ENCODE assay signal across 9 cellular contexts in genomic region chr4:39181905-39182638, GRCh38. TPM values are rescaled to one million over a fixed set of nuclear protein-coding genes. Genes with fewer than 3 reads are reported as not detected.
DNase-seq lines count a peak whose midpoint lies in the region; ATAC-seq and TF ChIP-seq lines count a peak whose summit lies in the region.
"Had no signal": no experiment of that assay in that cellular context is flagged by ENCODE, and none has a peak within 500 bp of the region (broad histone marks: within the 10 kb centered on the region; RNA-seq: fewer than 3 reads in every experiment).

Gene WDR19, plus strand, starts transcription at chr4:39182529. Its CDS starts 29 bp downstream, at chr4:39182558.

- H3K9me3 ChIP-seq in spleen = no peaks in the 10 kb centered on the region

- no peak for TF ChIP-seq POLR2A in spleen (IDR thresholded peaks at IDR 0.05)

- peak within 1 kb of the TSS in 7 of 8 donors; percentile 48 to 82 (median 78) for H3K27ac ChIP-seq in spleen

- CTCF ChIA-PET in WTC11 (lab: Charles Lee) = interaction anchor here (0.6 to 1.8 kb wide), 11 partner anchors 13 to 1369 kb away, joined by 3 to 5 read pairs (median 3); no protein-coding TSS in a partner anchor

- no peaks in the 10 kb centered on the region for H3K9me3 Mint-ChIP-seq in WTC11

- POLR2A ChIA-PET in WTC11 (lab: Charles Lee) = interaction anchor here (0.6 kb wide), 1 partner anchor 536 kb away, joined by 4 read pairs; no protein-coding TSS in a partner anchor

- H3K27me3 ChIP-seq in spleen (replicated peaks in 1 of 7) = no peaks in the 10 kb centered on the region

- H3K36me3 Mint-ChIP-seq in WTC11 = no peaks in the 10 kb centered on the region

- peak; percentile 99 for ATAC-seq in GM18907 (IDR thresholded peaks at IDR 0.05; ENCODE audit: unreplicated experiment)
- peak; percentile 98 for ATAC-seq in HG03159 (IDR thresholded peaks at IDR 0.05; ENCODE audit: unreplicated experiment)
- peak; percentile 98 for ATAC-seq in WTC11

- TF ChIP-seq CTCF in WTC11 (IDR thresholded peaks at IDR 0.05) = no peak
- peak; percentile 14 to 75 (median 58) for TF ChIP-seq CTCF in spleen (IDR thresholded peaks at IDR 0.05 in 8 of 11, conservative IDR thresholded peaks at IDR 0.05 in 3 of 11)

- peaks cover 7% of the 10 kb centered on the region for H3K4me1 Mint-ChIP-seq in WTC11

- 0 to 1% (median 1%) methylated on average over 48 of the region's 48 CpGs for WGBS in spleen, 5 donors

- peaks cover 0 to 6% (median 0%) of the 10 kb centered on the region in 6 donors for H3K36me3 ChIP-seq in spleen

- H3K27ac Mint-ChIP-seq in WTC11 = no peak within 1 kb of the TSS; the same call in none of the 2 replicates
- H3K27ac Mint-ChIP-seq: activated naive CD8-positive, alpha-beta T cell had no signal

- intact Hi-C loops in spleen (cut with DNase I; ENCODE audit: low total_unique reads) = no loop called here

- peaks cover 4 to 23% (median 17%) of the 10 kb centered on the region in 6 donors for H3K4me1 ChIP-seq in spleen

- H3K4me3 ChIP-seq in spleen = peak within 1 kb of the TSS; percentile 82 to 97 (median 90)

- peaks cover 11% of the 10 kb centered on the region for H3K27me3 Mint-ChIP-seq in WTC11 (ENCODE audit: low read depth)

- H3K4me3 Mint-ChIP-seq in WTC11 = no peak within 1 kb of the TSS
- H3K4me3 Mint-ChIP-seq: activated naive CD8-positive, alpha-beta T cell had no signal

- DNase-seq in AG08396 (ENCODE audit: low spot score) (peak; percentile 97), NCI-H2227 treated with DMSO at 0.1 percent for 48 hours (lab: John Stamatoyannopoulos, UW) (peak; percentile 96), WTC11 (ENCODE audit: low spot score) (peak; percentile 99), inferior parietal cortex (ENCODE audit: extremely low spot score) (peak; percentile 99), spleen (peak; percentile 99)
- peak; percentile 99 for DNase-seq in central memory CD4-positive, alpha-beta T cell

TF ChIP-seq in WTC11, 78 proteins besides CTCF, POLR2A, EP300 and RAD21:
- TF ChIP-seq FOXK1 (CRISPR knock-in tag; IDR thresholded peaks at IDR 0.05) = peak; percentile 67
- TF ChIP-seq, protein P1, sequence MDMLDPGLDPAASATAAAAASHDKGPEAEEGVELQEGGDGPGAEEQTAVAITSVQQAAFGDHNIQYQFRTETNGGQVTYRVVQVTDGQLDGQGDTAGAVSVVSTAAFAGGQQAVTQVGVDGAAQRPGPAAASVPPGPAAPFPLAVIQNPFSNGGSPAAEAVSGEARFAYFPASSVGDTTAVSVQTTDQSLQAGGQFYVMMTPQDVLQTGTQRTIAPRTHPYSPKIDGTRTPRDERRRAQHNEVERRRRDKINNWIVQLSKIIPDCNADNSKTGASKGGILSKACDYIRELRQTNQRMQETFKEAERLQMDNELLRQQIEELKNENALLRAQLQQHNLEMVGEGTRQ (CRISPR knock-in tag; IDR thresholded peaks at IDR 0.05) = peak; percentile 91
- no peak for TF ChIP-seq RORB (CRISPR knock-in tag; IDR thresholded peaks at IDR 0.05)
- 0 out of 2 replicates have a peak, but pooled peaks have one; percentile 11 for TF ChIP-seq MYBL2 (CRISPR knock-in tag; IDR thresholded peaks at IDR 0.05)
- TF ChIP-seq MAX (CRISPR knock-in tag; IDR thresholded peaks at IDR 0.05) = peak; percentile 70; the same call in 1 of the 2 replicates
- no peak for TF ChIP-seq CREM (CRISPR knock-in tag; IDR thresholded peaks at IDR 0.05)
- no peak for TF ChIP-seq RELA (CRISPR knock-in tag; IDR thresholded peaks at IDR 0.05; ENCODE audit: borderline replicate concordance)
- 0 out of 2 replicates have a peak, but pooled peaks have one; percentile 28 for TF ChIP-seq NFYB (CRISPR knock-in tag; conservative IDR thresholded peaks at IDR 0.05; ENCODE audit: low read depth)
- no peak for TF ChIP-seq ATF6 (CRISPR knock-in tag; IDR thresholded peaks at IDR 0.05)
- no peak for TF ChIP-seq ZBTB21 (CRISPR knock-in tag; IDR thresholded peaks at IDR 0.05; ENCODE audit: borderline replicate concordance)
- TF ChIP-seq FOXP1 (CRISPR knock-in tag; IDR thresholded peaks at IDR 0.05; ENCODE audit: borderline replicate concordance) = no peak
- TF ChIP-seq IRF2 (CRISPR knock-in tag; IDR thresholded peaks at IDR 0.05; ENCODE audit: borderline replicate concordance, low read depth) = no peak
- no peak for TF ChIP-seq KAT7 (CRISPR knock-in tag; IDR thresholded peaks at IDR 0.05; ENCODE audit: borderline replicate concordance)
- TF ChIP-seq JUN (CRISPR knock-in tag; IDR thresholded peaks at IDR 0.05) = no peak
- no peak for TF ChIP-seq ZBTB43 (CRISPR knock-in tag; IDR thresholded peaks at IDR 0.05)
- TF ChIP-seq SP1 (CRISPR knock-in tag; conservative IDR thresholded peaks at IDR 0.05) = peak; percentile 88
- TF ChIP-seq SOX15 (CRISPR knock-in tag; IDR thresholded peaks at IDR 0.05) = no peak
- TF ChIP-seq, protein P2, sequence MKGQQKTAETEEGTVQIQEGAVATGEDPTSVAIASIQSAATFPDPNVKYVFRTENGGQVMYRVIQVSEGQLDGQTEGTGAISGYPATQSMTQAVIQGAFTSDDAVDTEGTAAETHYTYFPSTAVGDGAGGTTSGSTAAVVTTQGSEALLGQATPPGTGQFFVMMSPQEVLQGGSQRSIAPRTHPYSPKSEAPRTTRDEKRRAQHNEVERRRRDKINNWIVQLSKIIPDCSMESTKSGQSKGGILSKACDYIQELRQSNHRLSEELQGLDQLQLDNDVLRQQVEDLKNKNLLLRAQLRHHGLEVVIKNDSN (CRISPR knock-in tag; IDR thresholded peaks at IDR 0.05) = peak; percentile 86
- no peak for TF ChIP-seq ETV6 (CRISPR knock-in tag; IDR thresholded peaks at IDR 0.05)
- no peak for TF ChIP-seq TEAD1 (CRISPR knock-in tag; IDR thresholded peaks at IDR 0.05)
- no peak for TF ChIP-seq FOXJ3 (CRISPR knock-in tag; IDR thresholded peaks at IDR 0.05; ENCODE audit: borderline replicate concordance)
- TF ChIP-seq SMAD4 (CRISPR knock-in tag; IDR thresholded peaks at IDR 0.05) = no peak
- TF ChIP-seq, protein P3, sequence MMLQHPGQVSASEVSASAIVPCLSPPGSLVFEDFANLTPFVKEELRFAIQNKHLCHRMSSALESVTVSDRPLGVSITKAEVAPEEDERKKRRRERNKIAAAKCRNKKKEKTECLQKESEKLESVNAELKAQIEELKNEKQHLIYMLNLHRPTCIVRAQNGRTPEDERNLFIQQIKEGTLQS (CRISPR knock-in tag; conservative IDR thresholded peaks at IDR 0.05) = no peak
- TF ChIP-seq, protein P4, sequence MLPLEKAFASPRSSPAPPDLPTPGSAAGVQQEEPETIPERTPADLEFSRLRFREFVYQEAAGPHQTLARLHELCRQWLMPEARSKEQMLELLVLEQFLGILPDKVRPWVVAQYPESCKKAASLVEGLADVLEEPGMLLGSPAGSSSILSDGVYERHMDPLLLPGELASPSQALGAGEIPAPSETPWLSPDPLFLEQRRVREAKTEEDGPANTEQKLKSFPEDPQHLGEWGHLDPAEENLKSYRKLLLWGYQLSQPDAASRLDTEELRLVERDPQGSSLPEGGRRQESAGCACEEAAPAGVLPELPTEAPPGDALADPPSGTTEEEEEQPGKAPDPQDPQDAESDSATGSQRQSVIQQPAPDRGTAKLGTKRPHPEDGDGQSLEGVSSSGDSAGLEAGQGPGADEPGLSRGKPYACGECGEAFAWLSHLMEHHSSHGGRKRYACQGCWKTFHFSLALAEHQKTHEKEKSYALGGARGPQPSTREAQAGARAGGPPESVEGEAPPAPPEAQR (CRISPR knock-in tag; IDR thresholded peaks at IDR 0.05) = no peak
- 0 out of 2 replicates have a peak, but pooled peaks have one; percentile 7 for TF ChIP-seq GABPB1 (CRISPR knock-in tag; IDR thresholded peaks at IDR 0.05)

RNA-seq across cellular contexts. Expression of gene WDR19, which starts in this region (rescaled TPM):
- total RNA-seq in WTC11 (2021) (22.1 to 25.1 TPM (median 23.3 TPM) in 3 replicates), spleen (10 to 100 TPM; 19.6 to 34.7 (median 25.2) TPM)
- polyA plus RNA-seq in spleen = 10 to 100 TPM; 17.7 to 48.3 (median 24.0) TPM

Comparison
In these comparisons a context has a peak if more than half of its experiments do, and no peak if none do; other contexts are left out.
1. Peak in every context shown above with its lines: DNase-seq, ATAC-seq, H3K4me3 ChIP-seq and H3K27ac ChIP-seq.